In genomic region chr11:46064221-46064620, GRCh38 we compare ENCODE assay signal across 25 cellular contexts. TPM values are rescaled to one million over a fixed set of nuclear protein-coding genes. Genes with fewer than 3 reads are reported as not detected.
A peak's percentile ranks its signal among the peaks of the same experiment; 100 is the strongest.
DNase-seq lines count a peak whose midpoint lies in the region; TF ChIP-seq lines count a peak whose summit lies in the region.
"Had no signal": no experiment of that assay in that cellular context is flagged by ENCODE, and none has a peak within 500 bp of the region (broad histone marks: within the 10 kb centered on the region; RNA-seq: fewer than 3 reads in every experiment).

No MANE protein-coding gene starts in this region.

- no peak overlapping the region for H3K9ac ChIP-seq in HUES64 (ENCODE audit: low read depth, low read length)
- H3K9ac ChIP-seq: KMS-11 had no signal

- 89% methylated on average over 2 of the region's 2 CpGs for WGBS in HUES64
- WGBS in ovary, 3 donors: 29 to 30% (median 29%) methylated on average over 2 of the region's 2 CpGs

- TF ChIP-seq CTCF in mesothelial cell of epicardium (IDR thresholded peaks at IDR 0.05; ENCODE audit: unreplicated experiment) (no peak), ovary (IDR thresholded peaks at IDR 0.05) (no peak)

- no peak overlapping the region for H3K4me3 Mint-ChIP-seq in mesothelial cell of epicardium
- H3K4me3 Mint-ChIP-seq: activated CD8-positive, alpha-beta T cell treated with anti-CD3 and anti-CD28 coated beads, Interleukin-2, amount 10 ng/mL, durations not matched to agents 7 days and 5 days; naive B cell had no signal

- peaks cover 31% of the 10 kb centered on the region for H3K36me3 Mint-ChIP-seq in mesothelial cell of epicardium

- H3K4me3 ChIP-seq in HUES64 (ENCODE audit: low read length) (no peak overlapping the region), ovary (no peak overlapping the region)
- H3K4me3 ChIP-seq: breast epithelium, Peyer's patch had no signal

- no peaks in the 10 kb centered on the region for H3K27me3 ChIP-seq in HUES64 (ENCODE audit: insufficient read depth, low read length)
- H3K27me3 ChIP-seq in ovary: no peaks in the 10 kb centered on the region
- H3K27me3 ChIP-seq: breast epithelium, Peyer's patch had no signal

- peak overlapping the region; percentile 47; the same call in 1 of the 2 replicates for H3K27ac ChIP-seq in HUES64 (ENCODE audit: low read depth, low read length)
- peak overlapping the region; percentile 78 for H3K27ac ChIP-seq in epithelial cell of prostate
- H3K27ac ChIP-seq in ovary: no peak overlapping the region
- H3K27ac ChIP-seq: breast epithelium, C4-2B, KMS-11, Peyer's patch had no signal

- H3K36me3 ChIP-seq in HUES64 (ENCODE audit: insufficient read depth, low read length): no peaks in the 10 kb centered on the region
- H3K36me3 ChIP-seq in ovary: no peaks in the 10 kb centered on the region
- H3K36me3 ChIP-seq: breast epithelium, Peyer's patch had no signal

- no peak for TF ChIP-seq POLR2A in ovary (IDR thresholded peaks at IDR 0.05)

- H3K9me3 ChIP-seq in HUES64 (ENCODE audit: insufficient read depth, low read depth, low read length) (no peaks in the 10 kb centered on the region), ovary (no peaks in the 10 kb centered on the region)
- H3K9me3 ChIP-seq: breast epithelium, Peyer's patch had no signal

- intact Hi-C loops in ovary (cut with DNase I): no loop called here

- peaks cover 13% of the 10 kb centered on the region for H3K4me1 Mint-ChIP-seq in mesothelial cell of epicardium

- peak overlapping the region; percentile 31 for H3K27ac Mint-ChIP-seq in mesothelial cell of epicardium
- H3K27ac Mint-ChIP-seq: activated CD8-positive, alpha-beta T cell treated with anti-CD3 and anti-CD28 coated beads, Interleukin-2, amount 10 ng/mL, durations not matched to agents 7 days and 5 days had no signal

- H3K9me3 Mint-ChIP-seq in mesothelial cell of epicardium: peaks cover 14% of the 10 kb centered on the region
- H3K9me3 Mint-ChIP-seq: naive B cell had no signal

- DNase-seq in AG20443 (ENCODE audit: low spot score) (peak; percentile 36), epithelial cell of prostate (ENCODE audit: low read depth, low spot score) (no peak), mesothelial cell of epicardium (ENCODE audit: low spot score in 2 of 2, unreplicated experiment in 2 of 2) (no peak), T-helper 9 cell (no peak), T-helper 1 cell (no peak), ovary (no peak), NCI-H2107 treated with DMSO at 0.1 percent for 48 hours (lab: John Stamatoyannopoulos, UW; ENCODE audit: unreplicated experiment) (no peak)
- DNase-seq: activated CD4-positive, alpha-beta T cell treated with anti-CD3 and anti-CD28 coated beads for 1 hour; activated CD8-positive, alpha-beta T cell treated with anti-CD3 and anti-CD28 coated beads, Interleukin-2, amount 10 ng/mL, durations not matched to agents 7 days and 5 days; activated gamma-delta T cell treated with Interleukin-2 at 50 U/mL for 16 hours; amniotic stem cell; DND-41; head of caudate nucleus; left cardiac atrium; MV-4-11; naive B cell; NCI-H1694; NCI-H2171 treated with DMSO at 0.1 percent for 48 hours; NCI-H524 treated with DMSO at 0.1 percent for 48 hours; occipital lobe; Peyer's patch had no signal

- H3K4me1 ChIP-seq in HUES64 (ENCODE audit: insufficient read depth, low read length) (peaks cover 24% of the 10 kb centered on the region), ovary (ENCODE audit: insufficient read depth) (no peaks in the 10 kb centered on the region)
- H3K4me1 ChIP-seq: breast epithelium, Peyer's patch had no signal

- no peak for TF ChIP-seq EP300 in ovary (IDR thresholded peaks at IDR 0.05)

- H3K27me3 Mint-ChIP-seq in mesothelial cell of epicardium (ENCODE audit: low read depth): no peaks in the 10 kb centered on the region
- H3K27me3 Mint-ChIP-seq: naive B cell had no signal

RNA-seq across cellular contexts. Expression of gene PHF21A, which starts 57.0 kb away (rescaled TPM):
- polyA plus RNA-seq in HUES64 (2013, experiment 1 of 2): 21.8 TPM
- polyA plus RNA-seq in HUES64 (2013, experiment 2 of 2): 26.5 TPM
- total RNA-seq in mesothelial cell of epicardium: 102 to 110 TPM (median 106 TPM) in 3 replicates
- total RNA-seq in ovary: 10 to 100 TPM; 20.6 to 76.0 (median 60.7) TPM
- 10 to 100 TPM; 29.0 to 42.9 TPM for polyA plus RNA-seq in ovary

Comparison
In these comparisons a context has a peak if more than half of its experiments do, and no peak if none do; other contexts are left out.
1. H3K27ac ChIP-seq: peak in HUES64 (single experiment) and epithelial cell of prostate (single experiment); none in ovary (0 of 2).